20 cellular contexts compared by ENCODE assay signal in the genomic region with DNA sequence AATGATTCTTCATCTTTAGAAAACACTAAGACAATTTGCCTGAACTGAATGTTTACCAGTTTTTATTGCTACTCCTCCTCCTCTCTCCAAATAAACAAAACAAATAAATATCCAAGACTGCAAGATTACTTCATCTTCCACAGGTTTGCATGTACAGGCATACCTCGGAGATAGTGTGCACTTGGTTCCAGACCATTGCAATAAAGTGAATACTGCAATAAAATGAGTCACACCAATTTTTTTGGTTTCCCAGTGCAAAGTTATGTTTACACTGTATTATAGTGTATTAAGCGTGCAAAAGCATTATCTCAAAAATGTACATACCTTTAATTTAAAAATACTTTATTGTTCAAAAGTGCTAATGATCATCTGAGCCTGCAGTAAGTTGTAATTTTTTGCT.
"Had no signal": no experiment of that assay in that cellular context is flagged by ENCODE, and none has a peak within 500 bp of the region (broad histone marks: within the 10 kb centered on the region; RNA-seq: fewer than 3 reads in every experiment).

No MANE protein-coding gene starts in this region.

- H3K4me3 ChIP-seq: gastrocnemius medialis, left ventricle myocardium inferior, lower lobe of right lung, neural progenitor cell, ovary, right atrium auricular region, sigmoid colon, skin epidermis, stomach, thoracic aorta, transverse colon had no signal

- H3K4me2 ChIP-seq: neural progenitor cell had no signal

- H3K27ac ChIP-seq: gastrocnemius medialis, left ventricle myocardium inferior, lower lobe of right lung, neural progenitor cell, ovary, right atrium auricular region, sigmoid colon, skin epidermis, stomach, thoracic aorta, transverse colon had no signal

- H2AFZ ChIP-seq: neural progenitor cell had no signal

- DNase-seq: effector memory CD8-positive, alpha-beta T cell; gastrocnemius medialis; glutamatergic neuron; immature natural killer cell; left ventricle myocardium inferior; lower lobe of right lung; nucleus accumbens; ovary; sigmoid colon; stimulated activated CD4-positive, alpha-beta T cell treated with anti-CD3 and anti-CD28 coated beads, Interleukin-12 subunit alpha, Interleukin-12 subunit beta, amount 100 ng/mL, for 4 hours; stimulated activated naive CD4-positive, alpha-beta T cell; stomach; substantia nigra; transverse colon had no signal

- H3K9ac ChIP-seq: neural progenitor cell had no signal

- H3K4me1 ChIP-seq: gastrocnemius medialis, lower lobe of right lung, right atrium auricular region, transverse colon had no signal

- H3K36me3 ChIP-seq: neural progenitor cell, ovary had no signal

- H3K27me3 ChIP-seq: gastrocnemius medialis, neural progenitor cell, ovary, right atrium auricular region, sigmoid colon, stomach, transverse colon had no signal

- ATAC-seq: effector memory CD8-positive, alpha-beta T cell; gastrocnemius medialis; lower lobe of right lung; natural killer cell treated with Interleukin-12 subunit alpha and Interleukin-12 subunit beta and Interleukin-15 and Interleukin-18, amount 100 ng/mL, for 72 hours had no signal

- FAIRE-seq: keratinocyte had no signal

- H3K9me3 ChIP-seq: gastrocnemius medialis, lower lobe of right lung, ovary, right atrium auricular region, sigmoid colon, stomach, thoracic aorta, transverse colon had no signal
